In genomic region chr11:108009497-108010360, GRCh38 we compare ENCODE assay signal across 8 cellular contexts. TPM values are rescaled to one million over a fixed set of nuclear protein-coding genes. Genes with fewer than 3 reads are reported as not detected.
DNase-seq lines count a peak whose midpoint lies in the region; TF ChIP-seq lines count a peak whose summit lies in the region.

No MANE protein-coding gene starts in this region.

- peak overlapping the region; percentile 81 for H3K27ac ChIP-seq in OCI-LY1 (ENCODE audit: low read depth, low read length, poor library complexity, severe bottlenecking)
- peak overlapping the region; percentile 97 to 100 (median 99) for H3K27ac ChIP-seq in thyroid gland

- H3K4me1 ChIP-seq in OCI-LY1 (ENCODE audit: insufficient read depth, low read length, severe bottlenecking) (peaks cover 42% of the 10 kb centered on the region), thyroid gland (peaks cover 31 to 39% of the 10 kb centered on the region in 2 donors)

- H3K27me3 ChIP-seq in H7 (ENCODE audit: control insufficient read depth, insufficient read depth, low read length) (no peaks in the 10 kb centered on the region), OCI-LY1 (ENCODE audit: insufficient read depth, low read length) (no peaks in the 10 kb centered on the region), thyroid gland (no peaks in the 10 kb centered on the region)

- H3K4me3 ChIP-seq in GM12864 (ENCODE audit: low read depth, low read length), result peak overlapping the region; percentile 99
- H3K4me3 ChIP-seq in H7 (ENCODE audit: insufficient read depth, low read depth, low read length), result peak overlapping the region; percentile 98
- H3K4me3 ChIP-seq in OCI-LY1 (ENCODE audit: low read depth, low read length, poor library complexity, severe bottlenecking), result peak overlapping the region; percentile 87
- peak overlapping the region; percentile 81 to 99 (median 98) for H3K4me3 ChIP-seq in thyroid gland (replicated peaks in 1 of 3)

- no peak for TF ChIP-seq CTCF in GM12864 (IDR thresholded peaks at IDR 0.05; ENCODE audit: low read depth, low read length, missing control alignments)
- no peak for TF ChIP-seq CTCF in OCI-LY1 (IDR thresholded peaks at IDR 0.05; ENCODE audit: low read length)
- TF ChIP-seq CTCF in thyroid gland (IDR thresholded peaks at IDR 0.05), result no peak
- no peak for TF ChIP-seq CTCF in GM13976 (IDR thresholded peaks at IDR 0.05; ENCODE audit: borderline replicate concordance, control extremely low read depth, extremely low read depth, insufficient read depth, missing control alignments)

- H3K9me3 ChIP-seq in OCI-LY1 (ENCODE audit: low read length) (no peaks in the 10 kb centered on the region), thyroid gland (no peaks in the 10 kb centered on the region)

- peak overlapping the region; percentile 77 for H3K4me2 ChIP-seq in OCI-LY1 (ENCODE audit: low read length)

- no peak for TF ChIP-seq POLR2A in thyroid gland (IDR thresholded peaks at IDR 0.05)

- H3F3A ChIP-seq in OCI-LY1 (ENCODE audit: insufficient read depth, low read length), result no peaks in the 10 kb centered on the region

- H4K20me1 ChIP-seq in OCI-LY1 (ENCODE audit: insufficient read depth, low read length), result no peaks in the 10 kb centered on the region

- H3K36me3 ChIP-seq in H7 (replicated peaks; ENCODE audit: control insufficient read depth, insufficient read depth, low read length) (no peaks in the 10 kb centered on the region), OCI-LY1 (ENCODE audit: insufficient read depth, low read length) (peaks cover 13% of the 10 kb centered on the region; the same call in 1 of the 2 replicates), thyroid gland (peaks cover 0 to 2% of the 10 kb centered on the region in 2 donors)

- no peaks in the 10 kb centered on the region for H3K9me2 ChIP-seq in OCI-LY1 (ENCODE audit: low read depth, low read length)

- intact Hi-C loops in thyroid gland (cut with DNase I), result no loop called here

- no peak overlapping the region for H2AFZ ChIP-seq in OCI-LY1 (ENCODE audit: low read length)

- H3K79me2 ChIP-seq in OCI-LY1 (ENCODE audit: insufficient read depth, low read length), result peaks cover 55% of the 10 kb centered on the region

- in situ Hi-C loops in GM13976 (cut with MboI; ENCODE audit: low sequenced_read_pairs, unreplicated experiment), result loop anchor here (25.0 kb wide), 1 partner anchor 653 kb away; the partner anchor contains the start of gene DDX10

- peak overlapping the region; percentile 97 for H3K9ac ChIP-seq in OCI-LY1 (ENCODE audit: low read length)

- 3 to 5% methylated on average over 19 of the region's 31 CpGs for WGBS in thyroid gland, 2 donors

- DNase-seq in GM12864 (ENCODE audit: low read depth) (no peak), H7 (no peak), dedifferentiated amniotic fluid mesenchymal stem cell (ENCODE audit: extremely low spot score) (peak; percentile 23), lung microvascular endothelial cell (ENCODE audit: low read depth in 2 of 2) (peak; percentile 24 to 30), thyroid gland (peak in 1 of 2 donors; percentile 2), activated gamma-delta T cell (lab: John Stamatoyannopoulos, UW) (no peak), GM13976 (ENCODE audit: low spot score) (no peak)

RNA-seq across cellular contexts. Expression of gene CUL5, which starts 1.0 kb away (rescaled TPM):
- 19.3 and 28.9 TPM in 2 replicates for total RNA-seq in H7 (2014; rRNA removed; shearing (Covaris generic))
- 27.2 and 32.3 TPM in 2 replicates for total RNA-seq in lung microvascular endothelial cell
- 10 to 100 TPM; 39.5 to 57.0 (median 45.4) TPM for total RNA-seq in thyroid gland

Comparison
In these comparisons a context has a peak if more than half of its experiments do, and no peak if none do; other contexts are left out.
1. DNase-seq: peak in dedifferentiated amniotic fluid mesenchymal stem cell (single experiment) and lung microvascular endothelial cell (2 of 2); none in GM12864 (single experiment), H7 (single experiment), activated gamma-delta T cell (single experiment) and GM13976 (single experiment).
2. Peak in every context shown above with its lines, with median percentiles within 50 percentile points of each other: H3K4me3 ChIP-seq.